8 cellular contexts compared by ENCODE assay signal in the genomic region with DNA sequence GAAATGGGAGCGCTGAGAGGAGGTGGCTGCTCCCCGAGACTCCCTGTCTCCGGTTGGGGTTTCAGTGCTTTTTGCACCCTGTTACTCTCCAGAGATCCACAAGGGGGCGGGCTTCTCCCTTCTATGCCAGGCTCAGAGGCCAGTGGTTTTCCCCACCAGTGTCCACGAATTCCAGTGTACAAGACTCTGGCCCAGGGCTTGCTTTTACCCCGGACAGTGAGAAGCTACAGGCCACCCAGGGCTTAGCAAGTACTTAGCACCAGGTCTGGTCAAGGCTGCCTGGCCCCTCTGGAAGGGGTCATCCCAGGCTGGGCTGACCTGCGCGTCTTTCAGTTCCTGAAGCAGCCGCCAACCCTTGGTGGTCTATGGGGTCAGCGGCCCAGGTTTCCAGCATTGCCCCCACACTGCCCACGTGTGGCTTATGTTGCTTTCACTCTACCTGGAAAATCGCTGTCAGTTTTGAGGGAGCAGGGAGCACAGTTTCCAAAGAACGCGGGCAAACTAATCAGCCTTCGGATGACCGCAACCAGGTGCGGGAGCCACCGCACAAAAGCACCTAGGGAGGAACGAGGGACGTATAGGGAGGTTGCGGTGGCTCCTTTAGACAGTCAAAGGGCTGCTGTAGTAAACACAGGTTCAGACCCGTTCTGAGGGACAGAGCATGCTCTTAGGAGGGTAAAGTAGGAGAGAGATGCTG. TPM values are rescaled to one million over a fixed set of nuclear protein-coding genes. Genes with fewer than 3 reads are reported as not detected.
DNase-seq lines count a peak whose midpoint lies in the region; ATAC-seq and TF ChIP-seq lines count a peak whose summit lies in the region.

No MANE protein-coding gene starts in this region.

- CTCF ChIA-PET in OCI-LY7 (lab: Charles Lee; ENCODE audit: unreplicated experiment) = interaction anchor here (0.9 to 1.3 kb wide), 2 partner anchors 35 to 277 kb away, joined by 3 read pairs; no protein-coding TSS in a partner anchor

- H3K9me2 ChIP-seq in OCI-LY7 (ENCODE audit: insufficient read depth, low read length) = no peaks in the 10 kb centered on the region

- H3K9me3 ChIP-seq in CD4-positive, CD25-positive, alpha-beta regulatory T cell (ENCODE audit: control insufficient read depth in 2 of 2, low read length in 2 of 2) = no peaks in the 10 kb centered on the region
- H3K9me3 ChIP-seq in OCI-LY7 (ENCODE audit: low read length) = no peaks in the 10 kb centered on the region
- no peaks in the 10 kb centered on the region for H3K9me3 ChIP-seq in osteoblast (ENCODE audit: low read depth, low read length)

- no peak overlapping the region for H3K4me3 ChIP-seq in CD4-positive, CD25-positive, alpha-beta regulatory T cell (ENCODE audit: low read depth, low read length)
- no peak overlapping the region for H3K4me3 ChIP-seq in OCI-LY7 (ENCODE audit: low read depth, low read length, poor library complexity, severe bottlenecking)
- H3K4me3 ChIP-seq in foreskin fibroblast (ENCODE audit: low read depth in 1 of 2, low read length in 2 of 2) = peak overlapping the region in 1 of 2 donors; percentile 35
- peak overlapping the region; percentile 61 for H3K4me3 ChIP-seq in osteoblast (ENCODE audit: insufficient read depth, low read length)

- H3K4me2 ChIP-seq in OCI-LY7 (ENCODE audit: low read length) (no peak overlapping the region), osteoblast (ENCODE audit: insufficient read depth, low read length) (peak overlapping the region; percentile 89)

- peaks cover 0 to 2% (median 0%) of the 10 kb centered on the region in 7 donors for H3K9me3 Mint-ChIP-seq in CD4-positive, CD25-positive, alpha-beta regulatory T cell
- H3K9me3 Mint-ChIP-seq in activated T-helper 1 cell treated with anti-CD3 and anti-CD28 coated beads, Interleukin-12 subunit alpha, Interleukin-12 subunit beta, Interleukin-2, Interleukin-4 antibody, amounts not matched to agents 30 ng/mL and 10 ng/mL and 1 ng/mL, durations not matched to agents 14 hours and 24 hours and 36 hours = no peaks in the 10 kb centered on the region

- peak; percentile 45 to 60 for ATAC-seq in CD4-positive, CD25-positive, alpha-beta regulatory T cell (ENCODE audit: low read depth in 2 of 2)
- ATAC-seq in GM21447 (IDR thresholded peaks at IDR 0.05; ENCODE audit: unreplicated experiment) = peak; percentile 55

- H3K27me3 Mint-ChIP-seq in CD4-positive, CD25-positive, alpha-beta regulatory T cell = peaks cover 64% of the 10 kb centered on the region
- peaks cover 49% of the 10 kb centered on the region for H3K27me3 Mint-ChIP-seq in activated T-helper 1 cell treated with anti-CD3 and anti-CD28 coated beads, Interleukin-12 subunit alpha, Interleukin-12 subunit beta, Interleukin-2, Interleukin-4 antibody, amounts not matched to agents 30 ng/mL and 10 ng/mL and 1 ng/mL, durations not matched to agents 14 hours and 24 hours and 36 hours (ENCODE audit: insufficient read depth)

- no TSS peak for BruUV-seq in OCI-LY7 (replicated peaks; lab: Mats Ljungman, UMichigan)

- no peaks in the 10 kb centered on the region for H3K36me3 ChIP-seq in CD4-positive, CD25-positive, alpha-beta regulatory T cell (ENCODE audit: control insufficient read depth, insufficient read depth, low read length)
- no peaks in the 10 kb centered on the region for H3K36me3 ChIP-seq in OCI-LY7 (ENCODE audit: insufficient read depth, low read length)
- no peaks in the 10 kb centered on the region for H3K36me3 ChIP-seq in osteoblast (ENCODE audit: insufficient read depth, low read length)

- no peak overlapping the region for H3K4me3 Mint-ChIP-seq in CD4-positive, CD25-positive, alpha-beta regulatory T cell
- H3K4me3 Mint-ChIP-seq in activated T-helper 1 cell treated with anti-CD3 and anti-CD28 coated beads, Interleukin-12 subunit alpha, Interleukin-12 subunit beta, Interleukin-2, Interleukin-4 antibody, amounts not matched to agents 30 ng/mL and 10 ng/mL and 1 ng/mL, durations not matched to agents 14 hours and 24 hours and 36 hours = no peak overlapping the region

- no peak overlapping the region for H3K27ac ChIP-seq in CD4-positive, CD25-positive, alpha-beta regulatory T cell (ENCODE audit: insufficient read depth, low read length, poor library complexity, severe bottlenecking)
- no peak overlapping the region for H3K27ac ChIP-seq in OCI-LY7 (ENCODE audit: low read depth, low read length, poor library complexity, severe bottlenecking)
- no peak overlapping the region for H3K27ac ChIP-seq in osteoblast (ENCODE audit: low read depth, low read length)

- H3K27me3 ChIP-seq in CD4-positive, CD25-positive, alpha-beta regulatory T cell (ENCODE audit: control insufficient read depth, insufficient read depth, low read length) = peaks cover 14% of the 10 kb centered on the region
- peaks cover 13% of the 10 kb centered on the region for H3K27me3 ChIP-seq in osteoblast (ENCODE audit: insufficient read depth, low read length)

- DNase-seq in CD4-positive, CD25-positive, alpha-beta regulatory T cell = peak; percentile 31 to 47 (median 43)
- peak; percentile 43 for DNase-seq in OCI-LY7 (ENCODE audit: low spot score)
- peak; percentile 23 for DNase-seq in activated T-helper 1 cell treated with anti-CD3 and anti-CD28 coated beads, Interleukin-12 subunit alpha, Interleukin-12 subunit beta, Interleukin-2, Interleukin-4 antibody, amounts not matched to agents 30 ng/mL and 10 ng/mL and 1 ng/mL, durations not matched to agents 14 hours and 24 hours and 36 hours (ENCODE audit: low spot score)
- peak in 1 of 2 donors; percentile 73 for DNase-seq in foreskin fibroblast
- peak; percentile 94 for DNase-seq in osteoblast (ENCODE audit: insufficient read length, low spot score, missing footprints)
- no peak for DNase-seq in NCI-H524 treated with DMSO at 0.1 percent for 48 hours (lab: John Stamatoyannopoulos, UW)
- no peak for DNase-seq in NCI-H187 (lab: John Stamatoyannopoulos, UW)

- H4K20me1 ChIP-seq in OCI-LY7 (ENCODE audit: insufficient read depth, low read length) = no peaks in the 10 kb centered on the region
- no peaks in the 10 kb centered on the region for H4K20me1 ChIP-seq in osteoblast (ENCODE audit: insufficient read depth, low read length)

- POLR2A ChIA-PET in OCI-LY7 (lab: Charles Lee) = interaction anchor here (0.6 kb wide), 2 partner anchors 31 to 145 kb away, joined by 3 read pairs; no protein-coding TSS in a partner anchor

- no peak overlapping the region for H3K27ac Mint-ChIP-seq in CD4-positive, CD25-positive, alpha-beta regulatory T cell
- no peak overlapping the region for H3K27ac Mint-ChIP-seq in activated T-helper 1 cell treated with anti-CD3 and anti-CD28 coated beads, Interleukin-12 subunit alpha, Interleukin-12 subunit beta, Interleukin-2, Interleukin-4 antibody, amounts not matched to agents 30 ng/mL and 10 ng/mL and 1 ng/mL, durations not matched to agents 14 hours and 24 hours and 36 hours

- H3K4me1 Mint-ChIP-seq in CD4-positive, CD25-positive, alpha-beta regulatory T cell = peaks cover 0 to 12% (median 5%) of the 10 kb centered on the region in 4 donors
- H3K4me1 Mint-ChIP-seq in activated T-helper 1 cell treated with anti-CD3 and anti-CD28 coated beads, Interleukin-12 subunit alpha, Interleukin-12 subunit beta, Interleukin-2, Interleukin-4 antibody, amounts not matched to agents 30 ng/mL and 10 ng/mL and 1 ng/mL, durations not matched to agents 14 hours and 24 hours and 36 hours (ENCODE audit: low read depth) = peaks cover 5% of the 10 kb centered on the region

- H3K4me1 ChIP-seq in CD4-positive, CD25-positive, alpha-beta regulatory T cell (ENCODE audit: control insufficient read depth, insufficient read depth, low read length, poor library complexity, severe bottlenecking) = peaks cover 4% of the 10 kb centered on the region
- H3K4me1 ChIP-seq in OCI-LY7 (ENCODE audit: insufficient read depth, low read length, poor library complexity, severe bottlenecking) (no peaks in the 10 kb centered on the region), osteoblast (ENCODE audit: insufficient read depth, low read length) (peaks cover 25% of the 10 kb centered on the region)

- peak; percentile 90 for TF ChIP-seq CTCF in OCI-LY7 (conservative IDR thresholded peaks at IDR 0.05; ENCODE audit: low read length)
- TF ChIP-seq CTCF in foreskin fibroblast (IDR thresholded peaks at IDR 0.05; ENCODE audit: low read depth, low read length) = peak; percentile 81
- TF ChIP-seq CTCF in osteoblast (IDR thresholded peaks at IDR 0.05; ENCODE audit: extremely low read depth, low read depth, low read length) = peak; percentile 92

- no peaks in the 10 kb centered on the region for H3K36me3 Mint-ChIP-seq in CD4-positive, CD25-positive, alpha-beta regulatory T cell
- H3K36me3 Mint-ChIP-seq in activated T-helper 1 cell treated with anti-CD3 and anti-CD28 coated beads, Interleukin-12 subunit alpha, Interleukin-12 subunit beta, Interleukin-2, Interleukin-4 antibody, amounts not matched to agents 30 ng/mL and 10 ng/mL and 1 ng/mL, durations not matched to agents 14 hours and 24 hours and 36 hours (ENCODE audit: low read depth) = no peaks in the 10 kb centered on the region

- H2AFZ ChIP-seq in OCI-LY7 (ENCODE audit: low read length) = no peak overlapping the region
- peak overlapping the region; percentile 93 for H2AFZ ChIP-seq in osteoblast (ENCODE audit: low read length)

- intact Hi-C loops in OCI-LY7 (cut with micrococcal nuclease; ENCODE audit: unreplicated experiment) = loop anchor here (1.0 to 5.0 kb wide), 2 partner anchors 208 to 272 kb away; no protein-coding TSS in a partner anchor
- intact Hi-C loops in activated T-helper 1 cell treated with anti-CD3 and anti-CD28 coated beads, Interleukin-12 subunit alpha, Interleukin-12 subunit beta, Interleukin-2, Interleukin-4 antibody, amounts not matched to agents 30 ng/mL and 10 ng/mL and 1 ng/mL, durations not matched to agents 14 hours and 24 hours and 36 hours (cut with micrococcal nuclease) = loop anchor here (1.0 kb wide), 3 partner anchors 209 to 402 kb away; a partner anchor contains a TSS

- H3K79me2 ChIP-seq in OCI-LY7 (ENCODE audit: insufficient read depth, low read depth, low read length) = no peaks in the 10 kb centered on the region
- no peaks in the 10 kb centered on the region for H3K79me2 ChIP-seq in osteoblast (ENCODE audit: insufficient read depth, low read length)

RNA-seq across cellular contexts. Expression of a gene that starts 6.8 kb away (rescaled TPM):
- not detected for total RNA-seq in CD4-positive, CD25-positive, alpha-beta regulatory T cell
- polyA plus RNA-seq in CD4-positive, CD25-positive, alpha-beta regulatory T cell = not detected
- total RNA-seq in OCI-LY7 (2014; rRNA removed; shearing (Covaris generic)) = not detected in 2 replicates
- total RNA-seq in OCI-LY7 (2022) = not detected in 2 replicates
- not detected in 2 replicates for total RNA-seq in activated T-helper 1 cell treated with anti-CD3 and anti-CD28 coated beads, Interleukin-12 subunit alpha, Interleukin-12 subunit beta, Interleukin-2, Interleukin-4 antibody, amounts not matched to agents 30 ng/mL and 10 ng/mL and 1 ng/mL, durations not matched to agents 14 hours and 24 hours and 36 hours
- total RNA-seq in osteoblast = not detected in 2 replicates

RNA-seq across cellular contexts. Expression of a gene that starts 19.9 kb away (rescaled TPM):
- not detected for total RNA-seq in CD4-positive, CD25-positive, alpha-beta regulatory T cell
- not detected for polyA plus RNA-seq in CD4-positive, CD25-positive, alpha-beta regulatory T cell
- total RNA-seq in OCI-LY7 (2014; rRNA removed; shearing (Covaris generic)) = 0.15 and 0.19 TPM in 2 replicates
- total RNA-seq in OCI-LY7 (2022) (0.09 and 0.15 TPM in 2 replicates), osteoblast (under 0.01 TPM in 2 replicates)
- not detected in 2 replicates for total RNA-seq in activated T-helper 1 cell treated with anti-CD3 and anti-CD28 coated beads, Interleukin-12 subunit alpha, Interleukin-12 subunit beta, Interleukin-2, Interleukin-4 antibody, amounts not matched to agents 30 ng/mL and 10 ng/mL and 1 ng/mL, durations not matched to agents 14 hours and 24 hours and 36 hours

Comparison
In these comparisons a context has a peak if more than half of its experiments do, and no peak if none do; other contexts are left out.
1. DNase-seq: peak in CD4-positive, CD25-positive, alpha-beta regulatory T cell (3 of 3), OCI-LY7 (single experiment), activated T-helper 1 cell treated with anti-CD3 and anti-CD28 coated beads, Interleukin-12 subunit alpha, Interleukin-12 subunit beta, Interleukin-2, Interleukin-4 antibody, amounts not matched to agents 30 ng/mL and 10 ng/mL and 1 ng/mL, durations not matched to agents 14 hours and 24 hours and 36 hours (single experiment) and osteoblast (single experiment); none in NCI-H524 treated with DMSO at 0.1 percent for 48 hours (single experiment) and NCI-H187 (0 of 2).
2. Peak in every context shown above with its lines, with median percentiles within 50 percentile points of each other: CTCF ChIP-seq.